In the genomic region with DNA sequence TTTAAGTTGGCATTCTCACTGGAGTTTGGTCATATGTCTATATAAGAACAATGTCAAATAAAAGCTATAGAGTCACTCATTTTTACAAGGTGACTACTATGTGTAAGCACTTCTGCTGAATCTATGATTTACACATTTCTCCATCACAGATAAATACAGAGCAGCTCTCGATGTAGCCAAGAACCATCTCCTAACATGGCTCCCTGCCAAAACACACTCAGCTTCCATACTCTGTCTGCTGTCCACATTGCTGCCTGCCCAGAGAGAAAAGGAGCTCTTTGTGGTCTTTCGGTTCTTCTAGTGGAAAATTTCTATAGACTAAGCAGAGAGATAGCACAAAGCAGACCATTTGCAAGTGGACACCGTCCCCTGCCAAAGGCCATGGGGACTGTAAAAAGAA, we compare ENCODE assay signal across 12 cellular contexts.
DNase-seq lines count a peak whose midpoint lies in the region; ATAC-seq and TF ChIP-seq lines count a peak whose summit lies in the region.
"Had no signal": no experiment of that assay in that cellular context is flagged by ENCODE, and none has a peak within 500 bp of the region (broad histone marks: within the 10 kb centered on the region; RNA-seq: fewer than 3 reads in every experiment).

No MANE protein-coding gene starts in this region.

- in situ Hi-C loops in HAP-1 (cut with MboI; ENCODE audit: low sequenced_read_pairs) = no loop called here

- H3K36me3 Mint-ChIP-seq in activated CD8-positive, alpha-beta memory T cell treated with anti-CD3 and anti-CD28 coated beads, Interleukin-2, amount 10 ng/mL, durations not matched to agents 7 days and 5 days = no peaks in the 10 kb centered on the region

- H3K4me2 ChIP-seq in SK-N-SH = peak overlapping the region; percentile 55

- no peaks in the 10 kb centered on the region for H3K4me1 Mint-ChIP-seq in activated CD8-positive, alpha-beta memory T cell treated with anti-CD3 and anti-CD28 coated beads, Interleukin-2, amount 10 ng/mL, durations not matched to agents 7 days and 5 days

- TF ChIP-seq EP300 in SK-N-SH (IDR thresholded peaks at IDR 0.05; ENCODE audit: borderline replicate concordance in 1 of 2, low read depth in 1 of 2, low read length in 1 of 2) = peak in 1 of 2 experiments; percentile 57; a peak in 1 of 4 replicates

- no peaks in the 10 kb centered on the region for H3K36me3 ChIP-seq in SK-N-SH (replicated peaks in 1 of 2; ENCODE audit: control insufficient read depth in 1 of 2, insufficient read depth in 2 of 2, low read length in 1 of 2)
- H3K36me3 ChIP-seq in HAP-1 (replicated peaks) = no peaks in the 10 kb centered on the region

- H3K79me2 ChIP-seq in SK-N-SH (ENCODE audit: insufficient read depth) = no peaks in the 10 kb centered on the region

- no peaks in the 10 kb centered on the region for H4K20me1 ChIP-seq in SK-N-SH (ENCODE audit: insufficient read depth)

- peak; percentile 32; the same call in 1 of the 2 replicates for TF ChIP-seq RAD21 in SK-N-SH (IDR thresholded peaks at IDR 0.05; ENCODE audit: low read length)

- no peak overlapping the region for H3K27ac ChIP-seq in AG04450 (ENCODE audit: low read depth, low read length)
- peak overlapping the region in 1 of 2 experiments; percentile 98; a peak in 3 of 4 replicates for H3K27ac ChIP-seq in SK-N-SH (ENCODE audit: low read depth in 2 of 2, low read length in 1 of 2)
- H3K27ac ChIP-seq: foreskin keratinocyte had no signal

- H3K4me1 ChIP-seq in SK-N-SH (ENCODE audit: control insufficient read depth in 1 of 2, insufficient read depth in 2 of 2, low read depth in 1 of 2, low read length in 1 of 2) (peaks cover 0 to 9% of the 10 kb centered on the region in 2 experiments; a peak in 2 of 4 replicates), HAP-1 (no peaks in the 10 kb centered on the region; the same call in 1 of the 2 replicates)
- H3K4me1 ChIP-seq: foreskin keratinocyte had no signal

- H3K4me3 Mint-ChIP-seq in activated CD8-positive, alpha-beta memory T cell treated with anti-CD3 and anti-CD28 coated beads, Interleukin-2, amount 10 ng/mL, durations not matched to agents 7 days and 5 days = no peak overlapping the region
- H3K4me3 Mint-ChIP-seq: activated CD8-positive, alpha-beta T cell treated with anti-CD3 and anti-CD28 coated beads for 36 hours; CD8-positive, alpha-beta memory T cell had no signal

- 0 out of 2 replicates have a peak overlapping the region, but pooled peaks have one; percentile 39 for H2AFZ ChIP-seq in SK-N-SH (ENCODE audit: low read depth)

- TF ChIP-seq CTCF in AG04450 (IDR thresholded peaks at IDR 0.05; ENCODE audit: low read depth, low read length) = no peak
- TF ChIP-seq CTCF in LNCaP clone FGC (IDR thresholded peaks at IDR 0.05; ENCODE audit: control insufficient read depth, extremely low read depth, insufficient read depth) = no peak
- no peak for TF ChIP-seq CTCF in SK-N-SH (IDR thresholded peaks at IDR 0.05)

- no peak overlapping the region for H3K9ac ChIP-seq in SK-N-SH

- H3K27ac Mint-ChIP-seq in activated CD8-positive, alpha-beta memory T cell treated with anti-CD3 and anti-CD28 coated beads, Interleukin-2, amount 10 ng/mL, durations not matched to agents 7 days and 5 days = no peak overlapping the region
- H3K27ac Mint-ChIP-seq: activated CD8-positive, alpha-beta T cell treated with anti-CD3 and anti-CD28 coated beads for 36 hours; CD8-positive, alpha-beta memory T cell had no signal

- H3K9me3 ChIP-seq in AG04450 (ENCODE audit: control insufficient read depth, insufficient read depth, low read length) (no peaks in the 10 kb centered on the region), SK-N-SH (no peaks in the 10 kb centered on the region), HAP-1 (no peaks in the 10 kb centered on the region)

- CTCF ChIA-PET in AG04450 (lab: Charles Lee) = interaction anchor here (0.8 kb wide), 1 partner anchor 39 kb away, joined by 3 read pairs; no protein-coding TSS in a partner anchor
- CTCF ChIA-PET in SK-N-SH (lab: Yijun Ruan, JAX) = interaction anchor here (0.6 to 1.4 kb wide), 4 partner anchors 28 to 895 kb away, joined by 3 to 5 read pairs (median 3); no protein-coding TSS in a partner anchor
- CTCF ChIA-PET in activated CD8-positive, alpha-beta memory T cell treated with anti-CD3 and anti-CD28 coated beads, Interleukin-2, amount 10 ng/mL, durations not matched to agents 7 days and 5 days (lab: Charles Lee) = interaction anchor here (0.6 kb wide), 1 partner anchor 12 kb away, joined by 4 read pairs; no protein-coding TSS in a partner anchor

- no peaks in the 10 kb centered on the region for H3K9me2 ChIP-seq in SK-N-SH

- no peaks in the 10 kb centered on the region for H3K27me3 Mint-ChIP-seq in activated CD8-positive, alpha-beta memory T cell treated with anti-CD3 and anti-CD28 coated beads, Interleukin-2, amount 10 ng/mL, durations not matched to agents 7 days and 5 days
- H3K27me3 Mint-ChIP-seq: activated CD8-positive, alpha-beta T cell treated with anti-CD3 and anti-CD28 coated beads for 36 hours; CD8-positive, alpha-beta memory T cell had no signal

- DNase-seq in AG04450 (ENCODE audit: low read depth, low spot score) (peak; percentile 67), LNCaP clone FGC (ENCODE audit: low read depth) (peak; percentile 13), SK-N-SH (peak; percentile 39), inferior parietal cortex (ENCODE audit: extremely low spot score) (peak; percentile 44), HAP-1 (ENCODE audit: low spot score in 2 of 2) (no peak)
- DNase-seq in activated CD8-positive, alpha-beta memory T cell treated with anti-CD3 and anti-CD28 coated beads, Interleukin-2, amount 10 ng/mL, durations not matched to agents 7 days and 5 days = no peak
- DNase-seq: activated CD8-positive, alpha-beta T cell treated with anti-CD3 and anti-CD28 coated beads for 36 hours; CD8-positive, alpha-beta memory T cell; MM.1S had no signal

- 5% methylated on average over 3 of the region's 3 CpGs for WGBS in SK-N-SH (ENCODE audit: low lambda C conversion rate)

- no peaks in the 10 kb centered on the region for H3K27me3 ChIP-seq in AG04450 (ENCODE audit: control insufficient read depth, insufficient read depth, low read length)
- H3K27me3 ChIP-seq in SK-N-SH (ENCODE audit: insufficient read depth) = no peaks in the 10 kb centered on the region
- no peaks in the 10 kb centered on the region for H3K27me3 ChIP-seq in HAP-1 (ENCODE audit: low read depth)
- H3K27me3 ChIP-seq: foreskin keratinocyte had no signal

- ATAC-seq in HG03095 (IDR thresholded peaks at IDR 0.05; ENCODE audit: unreplicated experiment) = no peak
- no peak for ATAC-seq in activated CD8-positive, alpha-beta memory T cell treated with anti-CD3 and anti-CD28 coated beads, Interleukin-2, amount 10 ng/mL, durations not matched to agents 7 days and 5 days
- no peak for ATAC-seq in GM19455 (IDR thresholded peaks at IDR 0.05; ENCODE audit: unreplicated experiment)
- ATAC-seq: activated CD8-positive, alpha-beta T cell treated with anti-CD3 and anti-CD28 coated beads for 36 hours; foreskin keratinocyte had no signal

- H3K9me3 Mint-ChIP-seq in activated CD8-positive, alpha-beta memory T cell treated with anti-CD3 and anti-CD28 coated beads, Interleukin-2, amount 10 ng/mL, durations not matched to agents 7 days and 5 days (ENCODE audit: low read depth) = no peaks in the 10 kb centered on the region
- H3K9me3 Mint-ChIP-seq: activated CD8-positive, alpha-beta T cell treated with anti-CD3 and anti-CD28 coated beads for 36 hours; CD8-positive, alpha-beta memory T cell had no signal

- H3K4me3 ChIP-seq in AG04450 (ENCODE audit: low read depth, low read length) (peak overlapping the region; percentile 35), LNCaP clone FGC (ENCODE audit: low read depth, low read length) (no peak overlapping the region), SK-N-SH (ENCODE audit: low read depth in 2 of 2, low read length in 1 of 2) (peak overlapping the region in 1 of 2 experiments; percentile 7; a peak in 2 of 4 replicates), HAP-1 (no peak overlapping the region)

- POLR2A ChIA-PET in AG04450 (lab: Yijun Ruan, JAX) = interaction anchor here (0.5 to 1.1 kb wide), 3 partner anchors 17 to 602 kb away, joined by 3 read pairs; no protein-coding TSS in a partner anchor
- POLR2A ChIA-PET in SK-N-SH (lab: Yijun Ruan, JAX) = interaction anchor here (0.7 to 1.0 kb wide), 4 partner anchors 20 to 120 kb away, joined by 3 to 7 read pairs (median 3); no protein-coding TSS in a partner anchor

- H3F3A ChIP-seq in SK-N-SH (replicated peaks; ENCODE audit: insufficient read depth) = peaks cover 9% of the 10 kb centered on the region

TF ChIP-seq in SK-N-SH, 30 proteins besides CTCF, POLR2A, EP300 and RAD21 (continues in another document):
- TF ChIP-seq ELF1 (IDR thresholded peaks at IDR 0.05) (no peak), FOXJ3 (CRISPR knock-in tag; IDR thresholded peaks at IDR 0.05) (no peak), TAF1 (IDR thresholded peaks at IDR 0.05; ENCODE audit: borderline replicate concordance, low read depth, low read length) (no peak), IRF3 (IDR thresholded peaks at IDR 0.05; ENCODE audit: low read depth, low read length) (no peak), RFX5 (IDR thresholded peaks at IDR 0.05; ENCODE audit: low read length) (no peak), GABPA (IDR thresholded peaks at IDR 0.05; ENCODE audit: low read depth) (no peak), GATA2 (CRISPR knock-in tag; IDR thresholded peaks at IDR 0.05) (0 out of 2 replicates have a peak, but pooled peaks have one; percentile 4), JUND (IDR thresholded peaks at IDR 0.05) (no peak), RXRA (IDR thresholded peaks at IDR 0.05; ENCODE audit: borderline replicate concordance, low read depth) (no peak), SIN3A (IDR thresholded peaks at IDR 0.05; ENCODE audit: borderline replicate concordance, low read depth, low read length) (no peak), POLR2AphosphoS5 (IDR thresholded peaks at IDR 0.05; ENCODE audit: low read depth, low read length) (no peak), MEF2A (IDR thresholded peaks at IDR 0.05; ENCODE audit: borderline replicate concordance, low read depth) (no peak), TEAD4 (IDR thresholded peaks at IDR 0.05; ENCODE audit: borderline replicate concordance, insufficient read depth) (no peak), YY1 (IDR thresholded peaks at IDR 0.05; ENCODE audit: low read depth) (no peak), RCOR1 (IDR thresholded peaks at IDR 0.05; ENCODE audit: low read length) (peak; percentile 13; the same call in 1 of the 2 replicates)

Comparison
In these comparisons a context has a peak if more than half of its experiments do, and no peak if none do; other contexts are left out.
1. DNase-seq: peak in AG04450 (single experiment), LNCaP clone FGC (single experiment), SK-N-SH (single experiment) and inferior parietal cortex (single experiment); none in HAP-1 (0 of 2) and activated CD8-positive, alpha-beta memory T cell treated with anti-CD3 and anti-CD28 coated beads, Interleukin-2, amount 10 ng/mL, durations not matched to agents 7 days and 5 days (single experiment).